1 cellular context compared by ENCODE assay signal in genomic region chr19:1274852-1275259, GRCh38.
TF ChIP-seq lines count a peak whose summit lies in the region.

No MANE protein-coding gene starts in this region.

TF ChIP-seq in HepG2, 621 proteins besides CTCF, POLR2A, EP300 and RAD21 (continued from another document):
- TF ChIP-seq ZNF407 (CRISPR knock-in tag; IDR thresholded peaks at IDR 0.05; ENCODE audit: not compliant biosample characterization) (no peak), NBN (conservative IDR thresholded peaks at IDR 0.05) (no peak)
